In the genomic region with DNA sequence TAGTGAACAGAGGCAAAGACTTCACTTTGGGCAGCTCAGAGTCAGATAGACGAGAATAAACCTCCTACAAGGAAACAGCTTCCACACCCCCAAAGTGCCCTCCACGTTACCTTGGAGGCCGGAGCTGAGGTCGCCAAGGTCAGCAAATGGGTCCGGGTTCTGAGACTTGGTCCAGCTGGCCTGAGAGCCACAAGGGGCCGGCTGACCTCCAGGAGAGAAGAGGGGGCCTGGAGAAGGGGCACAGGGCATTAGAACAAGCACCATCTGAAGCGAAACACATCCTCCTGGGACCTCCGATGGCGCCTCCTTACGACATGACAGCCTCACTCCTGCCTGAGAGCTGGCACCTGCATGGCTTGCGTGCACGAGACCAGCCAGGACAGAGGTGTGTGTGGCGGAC, we compare ENCODE assay signal across 18 cellular contexts. TPM values are rescaled to one million over a fixed set of nuclear protein-coding genes. Genes with fewer than 3 reads are reported as not detected.
"Had no signal": no experiment of that assay in that cellular context is flagged by ENCODE, and none has a peak within 500 bp of the region (broad histone marks: within the 10 kb centered on the region; RNA-seq: fewer than 3 reads in every experiment).

No MANE protein-coding gene starts in this region.

- ATAC-seq: effector memory CD8-positive, alpha-beta T cell; gastrocnemius medialis; left colon; mucosa of descending colon; naive thymus-derived CD8-positive, alpha-beta T cell; stimulated activated memory B cell treated with anti-CD40 and anti-IgM and Interleukin-4, amounts not matched to agents 10 μg/mL and 1 μg/mL and 100 μg/mL, for 72 hours had no signal

- H3K27ac ChIP-seq: epithelial cell of prostate, esophagus muscularis mucosa, gastrocnemius medialis, parathyroid adenoma, prostate gland, right lobe of liver, tibial nerve had no signal

- H3K4me1 ChIP-seq: esophagus muscularis mucosa, gastrocnemius medialis, parathyroid adenoma, prostate gland, right lobe of liver, tibial nerve had no signal

- DNase-seq: effector memory CD8-positive, alpha-beta T cell; gastrocnemius medialis; immature natural killer cell; left colon; occipital lobe; stimulated activated CD4-positive, alpha-beta T cell treated with anti-CD3 and anti-CD28 coated beads, Interleukin-15, amount 100 ng/mL, for 24 hours; stimulated activated CD4-positive, alpha-beta T cell treated with anti-CD3 and anti-CD28 coated beads, Interleukin-1b, Interleukin-23, amount 100 ng/mL, for 48 hours; stimulated activated CD4-positive, alpha-beta T cell treated with anti-CD3 and anti-CD28 coated beads, Interleukin-4, amount 100 ng/mL, for 24 hours had no signal

- H3K4me3 ChIP-seq: esophagus muscularis mucosa, gastrocnemius medialis, mucosa of descending colon, prostate gland, right lobe of liver, tibial nerve had no signal

- H3K27me3 ChIP-seq: esophagus muscularis mucosa, gastrocnemius medialis, right lobe of liver, tibial nerve had no signal

- H3K9me3 ChIP-seq: esophagus muscularis mucosa, gastrocnemius medialis, mucosa of descending colon, prostate gland, right lobe of liver, tibial nerve had no signal

RNA-seq across cellular contexts. Expression of a gene that starts 33.6 kb away (rescaled TPM):
- total RNA-seq: fibroblast of villous mesenchyme had no signal
- polyA plus RNA-seq: immature natural killer cell; naive thymus-derived CD8-positive, alpha-beta T cell had no signal
